26 cellular contexts compared by ENCODE assay signal in genomic region chr1:77942400-77943140, GRCh38. TPM values are rescaled to one million over a fixed set of nuclear protein-coding genes. Genes with fewer than 3 reads are reported as not detected.
DNase-seq lines count a peak whose midpoint lies in the region; ATAC-seq and TF ChIP-seq lines count a peak whose summit lies in the region.
"Had no signal": no experiment of that assay in that cellular context is flagged by ENCODE, and none has a peak within 500 bp of the region (broad histone marks: within the 10 kb centered on the region; RNA-seq: fewer than 3 reads in every experiment).

No MANE protein-coding gene starts in this region.

- no peaks in the 10 kb centered on the region for H3K27me3 Mint-ChIP-seq in activated naive CD8-positive, alpha-beta T cell
- no peaks in the 10 kb centered on the region for H3K27me3 Mint-ChIP-seq in activated naive CD8-positive, alpha-beta T cell treated with anti-CD3 and anti-CD28 coated beads, Interleukin-2, amount 50 U/mL, for 24 hours
- H3K27me3 Mint-ChIP-seq in immature natural killer cell (ENCODE audit: low read depth in 3 of 3), result peaks cover 0 to 1% (median 0%) of the 10 kb centered on the region in 3 donors
- H3K27me3 Mint-ChIP-seq in stimulated activated naive B cell treated with anti-CD40 and anti-IgM and Interleukin-4, amounts not matched to agents 10 μg/mL and 1 μg/mL and 100 μg/mL, for 72 hours, result no peaks in the 10 kb centered on the region
- H3K27me3 Mint-ChIP-seq: activated T-cell treated with anti-CD3 and anti-CD28 coated beads, Interleukin-2, amount 50 U/mL, for 24 hours; effector memory CD8-positive, alpha-beta T cell had no signal

- peaks cover 9% of the 10 kb centered on the region for H3K36me3 Mint-ChIP-seq in activated naive CD8-positive, alpha-beta T cell
- peaks cover 42% of the 10 kb centered on the region for H3K36me3 Mint-ChIP-seq in activated naive CD8-positive, alpha-beta T cell treated with anti-CD3 and anti-CD28 coated beads, Interleukin-2, amount 50 U/mL, for 24 hours (ENCODE audit: low read depth)
- H3K36me3 Mint-ChIP-seq in immature natural killer cell, result peaks cover 4 to 13% (median 12%) of the 10 kb centered on the region in 3 donors
- H3K36me3 Mint-ChIP-seq in stimulated activated naive B cell treated with anti-CD40 and anti-IgM and Interleukin-4, amounts not matched to agents 10 μg/mL and 1 μg/mL and 100 μg/mL, for 72 hours, result peaks cover 25 to 32% of the 10 kb centered on the region in 2 donors

- no peak for DNase-seq in activated naive CD8-positive, alpha-beta T cell treated with anti-CD3 and anti-CD28 coated beads, Interleukin-2, amount 50 U/mL, for 24 hours
- DNase-seq in Panc1 (ENCODE audit: low read depth, low spot score), result no peak
- DNase-seq in immature natural killer cell, result no peak
- DNase-seq in stimulated activated naive B cell treated with anti-CD40 and anti-IgM and Interleukin-4, amounts not matched to agents 10 μg/mL and 1 μg/mL and 100 μg/mL, for 72 hours, result no peak
- no peak for DNase-seq in stimulated activated CD4-positive, alpha-beta T cell treated with anti-CD3 and anti-CD28 coated beads, Interleukin-15, amount 100 ng/mL, for 24 hours
- DNase-seq in stimulated activated CD4-positive, alpha-beta T cell treated with anti-CD3 and anti-CD28 coated beads, Interleukin-4, amount 100 ng/mL, for 24 hours, result no peak
- no peak for DNase-seq in NOMO-1 (lab: John Stamatoyannopoulos, UW; ENCODE audit: unreplicated experiment in 2 of 2)
- DNase-seq: activated CD4-positive, CD25-positive, alpha-beta regulatory T cell; activated T-cell treated with anti-CD3 and anti-CD28 coated beads, Interleukin-2, amount 50 U/mL, for 24 hours; brain microvascular endothelial cell; colonic mucosa; DMS 273 treated with DMSO at 0.1 percent for 48 hours; effector memory CD8-positive, alpha-beta T cell; NCI-H146; NCI-H524; stimulated activated CD8-positive, alpha-beta memory T cell treated with anti-CD3 and anti-CD28 coated beads, Interleukin-4, amount 100 ng/mL, for 48 hours; T-helper 9 cell; upper lobe of left lung had no signal

- TF ChIP-seq CTCF in Panc1 (IDR thresholded peaks at IDR 0.05), result no peak

- H3K27ac ChIP-seq in Panc1 (ENCODE audit: low read length), result no peak overlapping the region
- H3K27ac ChIP-seq: BLaER1 treated with 17β-estradiol and CSF1 and Interleukin-3, amounts not matched to agents 10 nM and 100 nM; brain microvascular endothelial cell; colonic mucosa; KMS-11; parathyroid adenoma; upper lobe of left lung had no signal

- no peaks in the 10 kb centered on the region for H3K4me1 ChIP-seq in Panc1 (ENCODE audit: control insufficient read depth, insufficient read depth, low read length)
- H3K4me1 ChIP-seq: BLaER1 treated with 17β-estradiol and CSF1 and Interleukin-3, amounts not matched to agents 10 nM and 100 nM; colonic mucosa; parathyroid adenoma; upper lobe of left lung had no signal

- intact Hi-C loops in Panc1 (cut with micrococcal nuclease; ENCODE audit: unreplicated experiment), result loop anchor here (10.0 kb wide), 1 partner anchor 172 kb away; no protein-coding TSS in a partner anchor

- no peak overlapping the region for H3K4me3 ChIP-seq in Panc1 (ENCODE audit: low read depth in 2 of 2, low read length in 2 of 2)
- H3K4me3 ChIP-seq: BLaER1 treated with 17β-estradiol and CSF1 and Interleukin-3, amounts not matched to agents 10 nM and 100 nM; colonic mucosa; esophagus muscularis mucosa; gastroesophageal sphincter; upper lobe of left lung had no signal

- no peak overlapping the region for H3K4me3 Mint-ChIP-seq in activated naive CD8-positive, alpha-beta T cell
- H3K4me3 Mint-ChIP-seq in activated naive CD8-positive, alpha-beta T cell treated with anti-CD3 and anti-CD28 coated beads, Interleukin-2, amount 50 U/mL, for 24 hours, result no peak overlapping the region
- H3K4me3 Mint-ChIP-seq in immature natural killer cell, result no peak overlapping the region
- no peak overlapping the region for H3K4me3 Mint-ChIP-seq in stimulated activated naive B cell treated with anti-CD40 and anti-IgM and Interleukin-4, amounts not matched to agents 10 μg/mL and 1 μg/mL and 100 μg/mL, for 72 hours
- H3K4me3 Mint-ChIP-seq: activated T-cell treated with anti-CD3 and anti-CD28 coated beads, Interleukin-2, amount 50 U/mL, for 24 hours; effector memory CD8-positive, alpha-beta T cell had no signal

- CTCF ChIA-PET in Panc1 (lab: Charles Lee), result no interaction called here

- peaks cover 61% of the 10 kb centered on the region for H3K36me3 ChIP-seq in Panc1 (ENCODE audit: control insufficient read depth, insufficient read depth, low read length)
- H3K36me3 ChIP-seq: colonic mucosa had no signal

- no peaks in the 10 kb centered on the region for H3K9me3 Mint-ChIP-seq in activated naive CD8-positive, alpha-beta T cell (ENCODE audit: low read depth)
- H3K9me3 Mint-ChIP-seq in activated naive CD8-positive, alpha-beta T cell treated with anti-CD3 and anti-CD28 coated beads, Interleukin-2, amount 50 U/mL, for 24 hours, result no peaks in the 10 kb centered on the region
- no peaks in the 10 kb centered on the region for H3K9me3 Mint-ChIP-seq in immature natural killer cell
- H3K9me3 Mint-ChIP-seq in stimulated activated naive B cell treated with anti-CD40 and anti-IgM and Interleukin-4, amounts not matched to agents 10 μg/mL and 1 μg/mL and 100 μg/mL, for 72 hours, result no peaks in the 10 kb centered on the region
- H3K9me3 Mint-ChIP-seq: activated T-cell treated with anti-CD3 and anti-CD28 coated beads, Interleukin-2, amount 50 U/mL, for 24 hours; effector memory CD8-positive, alpha-beta T cell had no signal

- POLR2A ChIA-PET in Panc1 (lab: Charles Lee), result interaction anchor here (0.6 kb wide), 1 partner anchor 888 kb away, joined by 4 read pairs; no protein-coding TSS in a partner anchor

- H3K27ac Mint-ChIP-seq in activated naive CD8-positive, alpha-beta T cell, result peak overlapping the region; percentile 50
- H3K27ac Mint-ChIP-seq in activated naive CD8-positive, alpha-beta T cell treated with anti-CD3 and anti-CD28 coated beads, Interleukin-2, amount 50 U/mL, for 24 hours, result no peak overlapping the region
- peak overlapping the region in 5 of 6 donors; percentile 2 to 69 (median 36) for H3K27ac Mint-ChIP-seq in immature natural killer cell
- peak overlapping the region; percentile 20 for H3K27ac Mint-ChIP-seq in stimulated activated naive B cell treated with anti-CD40 and anti-IgM and Interleukin-4, amounts not matched to agents 10 μg/mL and 1 μg/mL and 100 μg/mL, for 72 hours

- in situ Hi-C loops in Panc1 (cut with HindIII; ENCODE audit: low pct_unique_long_range_greater_than_20kb, low sequenced_read_pairs), result no loop called here

- peaks cover 13% of the 10 kb centered on the region for H3K4me1 Mint-ChIP-seq in activated naive CD8-positive, alpha-beta T cell (ENCODE audit: low read depth)
- peaks cover 13% of the 10 kb centered on the region for H3K4me1 Mint-ChIP-seq in activated naive CD8-positive, alpha-beta T cell treated with anti-CD3 and anti-CD28 coated beads, Interleukin-2, amount 50 U/mL, for 24 hours
- H3K4me1 Mint-ChIP-seq in immature natural killer cell, result peaks cover 2 to 8% of the 10 kb centered on the region in 2 donors
- peaks cover 0 to 2% of the 10 kb centered on the region in 2 donors for H3K4me1 Mint-ChIP-seq in stimulated activated naive B cell treated with anti-CD40 and anti-IgM and Interleukin-4, amounts not matched to agents 10 μg/mL and 1 μg/mL and 100 μg/mL, for 72 hours

- TSS peak; percentile 76 for BruUV-seq in Panc1 (replicated peaks; lab: Mats Ljungman, UMichigan)

- no peak for ATAC-seq in activated naive CD8-positive, alpha-beta T cell treated with anti-CD3 and anti-CD28 coated beads, Interleukin-2, amount 50 U/mL, for 24 hours
- ATAC-seq in Panc1, result no peak
- ATAC-seq in stimulated activated naive B cell treated with anti-CD40 and anti-IgM and Interleukin-4, amounts not matched to agents 10 μg/mL and 1 μg/mL and 100 μg/mL, for 72 hours (replicated peaks), result no peak
- ATAC-seq: effector memory CD8-positive, alpha-beta T cell; gastroesophageal sphincter; sciatic nerve; SK-N-SH treated with all-trans-retinoic acid at 6 μM for 48 hours had no signal

- H3K9me3 ChIP-seq in Panc1 (ENCODE audit: control insufficient read depth, insufficient read depth, low read depth, low read length), result no peaks in the 10 kb centered on the region
- H3K9me3 ChIP-seq: BLaER1 treated with 17β-estradiol and CSF1 and Interleukin-3, amounts not matched to agents 10 nM and 100 nM; colonic mucosa; esophagus muscularis mucosa; gastroesophageal sphincter; upper lobe of left lung had no signal

- no peaks in the 10 kb centered on the region for H3K27me3 ChIP-seq in Panc1 (ENCODE audit: control insufficient read depth, insufficient read depth, low read length)
- H3K27me3 ChIP-seq: BLaER1 treated with 17β-estradiol and CSF1 and Interleukin-3, amounts not matched to agents 10 nM and 100 nM; brain microvascular endothelial cell; colonic mucosa; esophagus muscularis mucosa; gastroesophageal sphincter; upper lobe of left lung had no signal

RNA-seq across cellular contexts. Expression of gene FUBP1, which starts 36.3 kb away (rescaled TPM):
- total RNA-seq in Panc1 (2021; ENCODE audit: unreplicated experiment), result 150 TPM
- polyA plus RNA-seq in Panc1 (2012; ENCODE audit: insufficient read length), result 68.5 TPM
- 10 to 100 TPM; 22.5 to 65.6 (median 37.4) TPM for polyA plus RNA-seq in immature natural killer cell

RNA-seq across cellular contexts. Expression of gene NEXN, which starts 54.1 kb away (rescaled TPM):
- 5.4 TPM for total RNA-seq in Panc1 (2021; ENCODE audit: unreplicated experiment)
- 5.0 TPM for polyA plus RNA-seq in Panc1 (2012; ENCODE audit: insufficient read length)
- polyA plus RNA-seq in immature natural killer cell, result 1 to 10 TPM in 2 of 3 donors, under 1 TPM in 1; 0.89 to 3.0 (median 2.6) TPM
